20 cellular contexts compared by ENCODE assay signal in genomic region chr4:92843784-92844183, GRCh38.
DNase-seq lines count a peak whose midpoint lies in the region; ATAC-seq, FAIRE-seq and TF ChIP-seq lines count a peak whose summit lies in the region.
"Had no signal": no experiment of that assay in that cellular context is flagged by ENCODE, and none has a peak within 500 bp of the region (broad histone marks: within the 10 kb centered on the region; RNA-seq: fewer than 3 reads in every experiment).

No MANE protein-coding gene starts in this region.

- ATAC-seq in A549 (no peak), IMR-90 (ENCODE audit: low read depth) (no peak)
- ATAC-seq: CD8-positive, alpha-beta T cell had no signal

- no peak overlapping the region for H3K9ac ChIP-seq in IMR-90 (ENCODE audit: low read depth, low read length)
- no peak overlapping the region for H3K9ac ChIP-seq in kidney (ENCODE audit: low read length in 2 of 2)
- H3K9ac ChIP-seq: BLaER1 treated with 17β-estradiol and CSF1 and Interleukin-3, amounts not matched to agents 10 nM and 100 nM had no signal

- no TSS peak for BruUV-seq in IMR-90 (replicated peaks; lab: Mats Ljungman, UMichigan)

- no peak for FAIRE-seq in A549 (lab: Jason Lieb, UNC)
- peak; percentile 53 for FAIRE-seq in kidney (lab: Jason Lieb, UNC)
- FAIRE-seq: A204.1, D721Med, G401.6, GM12891, GM19239 had no signal

- POLR2A ChIA-PET in A549 (lab: Yijun Ruan, JAX), result no interaction called here
- POLR2A ChIA-PET in IMR-90 (lab: Charles Lee; ENCODE audit: unreplicated experiment), result no interaction called here

- no peak overlapping the region for H2BK120ac ChIP-seq in IMR-90 (ENCODE audit: low read depth, low read length)

- no peak overlapping the region for H2BK5ac ChIP-seq in IMR-90 (ENCODE audit: low read depth, low read length, poor library complexity, severe bottlenecking)

- H3K4me1 ChIP-seq in A549 (no peaks in the 10 kb centered on the region), IMR-90 (ENCODE audit: control insufficient read depth, insufficient read depth, low read length) (no peaks in the 10 kb centered on the region), kidney (ENCODE audit: control insufficient read depth in 1 of 2, insufficient read depth in 1 of 2, low read depth in 1 of 2, low read length in 2 of 2) (no peaks in the 10 kb centered on the region), testis (no peaks in the 10 kb centered on the region)
- H3K4me1 ChIP-seq: BLaER1 treated with 17β-estradiol and CSF1 and Interleukin-3, amounts not matched to agents 10 nM and 100 nM; Caco-2 had no signal

- no peaks in the 10 kb centered on the region for H3K79me1 ChIP-seq in IMR-90 (ENCODE audit: low read depth in 1 of 2, low read length in 2 of 2)

- no peak overlapping the region for H4K5ac ChIP-seq in IMR-90 (ENCODE audit: low read depth, low read length)

- H3K4me3 ChIP-seq in A549 (no peak overlapping the region), IMR-90 (ENCODE audit: insufficient read depth, low read depth, low read length) (no peak overlapping the region), kidney (ENCODE audit: low read length in 2 of 2) (no peak overlapping the region), testis (no peak overlapping the region)
- H3K4me3 ChIP-seq: BLaER1 treated with 17β-estradiol and CSF1 and Interleukin-3, amounts not matched to agents 10 nM and 100 nM had no signal

- TF ChIP-seq RAD21 in A549 (conservative IDR thresholded peaks at IDR 0.05 in 1 of 2, IDR thresholded peaks at IDR 0.05 in 1 of 2) (no peak), IMR-90 (IDR thresholded peaks at IDR 0.05; ENCODE audit: low read length) (no peak)

- no peak overlapping the region for H4K8ac ChIP-seq in IMR-90 (ENCODE audit: low read depth in 2 of 2, low read length in 2 of 2)

- H3K27ac ChIP-seq in A549 (no peak overlapping the region), IMR-90 (ENCODE audit: insufficient read depth, low read length) (no peak overlapping the region), kidney (ENCODE audit: low read depth in 2 of 2, low read length in 2 of 2) (no peak overlapping the region), testis (no peak overlapping the region)
- H3K27ac ChIP-seq: BLaER1 treated with 17β-estradiol and CSF1 and Interleukin-3, amounts not matched to agents 10 nM and 100 nM; C4-2B had no signal

- dilution Hi-C loops in IMR-90 (cut with HindIII; ENCODE audit: low sequenced_read_pairs, unreplicated experiment), result no loop called here

- H2BK15ac ChIP-seq in IMR-90 (ENCODE audit: low read depth, low read length), result no peak overlapping the region

- no peaks in the 10 kb centered on the region for H3K9me3 ChIP-seq in A549
- H3K9me3 ChIP-seq in IMR-90 (ENCODE audit: control insufficient read depth, insufficient read depth, low read length), result no peaks in the 10 kb centered on the region
- H3K9me3 ChIP-seq in kidney (ENCODE audit: control insufficient read depth in 1 of 2, low read length in 2 of 2), result no peaks in the 10 kb centered on the region
- H3K9me3 ChIP-seq in testis, result no peaks in the 10 kb centered on the region
- H3K9me3 ChIP-seq: BLaER1 treated with 17β-estradiol and CSF1 and Interleukin-3, amounts not matched to agents 10 nM and 100 nM; Caco-2 had no signal

- H2BK20ac ChIP-seq in IMR-90 (ENCODE audit: low read depth, low read length), result no peak overlapping the region

- no peak overlapping the region for H3K56ac ChIP-seq in IMR-90 (ENCODE audit: extremely low read depth, insufficient read depth, low read length)

- H3K36me3 ChIP-seq in IMR-90 (ENCODE audit: control insufficient read depth, insufficient read depth, low read length) (no peaks in the 10 kb centered on the region), kidney (ENCODE audit: control insufficient read depth in 1 of 2, insufficient read depth in 2 of 2, low read length in 2 of 2) (no peaks in the 10 kb centered on the region), testis (ENCODE audit: low read depth, missing control alignments) (no peaks in the 10 kb centered on the region)
- H3K36me3 ChIP-seq: BLaER1 treated with 17β-estradiol and CSF1 and Interleukin-3, amounts not matched to agents 10 nM and 100 nM had no signal

- H2AK5ac ChIP-seq in IMR-90 (ENCODE audit: low read depth, low read length), result no peak overlapping the region

- H4K91ac ChIP-seq in IMR-90 (ENCODE audit: insufficient read depth, low read depth, low read length), result no peak overlapping the region

- DNase-seq in A549 (ENCODE audit: low read depth in 1 of 2, low spot score in 1 of 2) (no peak), IMR-90 (no peak), kidney (no peak), testis (no peak), occipital lobe (lab: John Stamatoyannopoulos, UW) (no peak)
- DNase-seq: 8988T; AML-193; Caco-2; Calu3; CD4-positive, alpha-beta T cell; CD8-positive, alpha-beta T cell; DMS79 treated with DMSO at 0.1 percent for 48 hours; GF-D8 had no signal

- H3K4me2 ChIP-seq in A549 (no peak overlapping the region), IMR-90 (ENCODE audit: low read depth, low read length) (no peak overlapping the region)
- H3K4me2 ChIP-seq: BLaER1 treated with 17β-estradiol and CSF1 and Interleukin-3, amounts not matched to agents 10 nM and 100 nM had no signal

- no peak overlapping the region for H2AFZ ChIP-seq in IMR-90 (replicated peaks; ENCODE audit: low read length, poor library complexity)

- H3K9me1 ChIP-seq in IMR-90 (ENCODE audit: insufficient read depth, low read length), result no peaks in the 10 kb centered on the region

- H3K27me3 ChIP-seq in IMR-90 (ENCODE audit: control insufficient read depth, insufficient read depth, low read length) (no peaks in the 10 kb centered on the region), testis (no peaks in the 10 kb centered on the region)
- H3K27me3 ChIP-seq: BLaER1 treated with 17β-estradiol and CSF1 and Interleukin-3, amounts not matched to agents 10 nM and 100 nM had no signal

- H3K23ac ChIP-seq in IMR-90 (ENCODE audit: low read depth, low read length), result no peak overlapping the region

- 46% methylated on average over 4 of the region's 4 CpGs for WGBS in A549 (ENCODE audit: missing lambda C conversion rate)
- WGBS in IMR-90 (ENCODE audit: extremely low coverage in 2 of 2, insufficient read length in 1 of 2), 2 experiments, result no CpG with 5 or more reads among the region's 4 CpGs
- 91 to 95% methylated on average over 4 of the region's 4 CpGs for WGBS in testis, 2 donors

- no peak overlapping the region for H3K14ac ChIP-seq in IMR-90 (replicated peaks; ENCODE audit: low read depth, low read length)

- no peaks in the 10 kb centered on the region for H4K20me1 ChIP-seq in IMR-90 (ENCODE audit: insufficient read depth, low read length)
- H4K20me1 ChIP-seq: BLaER1 treated with 17β-estradiol and CSF1 and Interleukin-3, amounts not matched to agents 10 nM and 100 nM had no signal

- no peak for TF ChIP-seq EP300 in A549 (IDR thresholded peaks at IDR 0.05)

- intact Hi-C loops in IMR-90 (cut with micrococcal nuclease), result no loop called here
- intact Hi-C loops in kidney (cut with DNase I), result no loop called here
- intact Hi-C loops in testis (cut with DNase I; ENCODE audit: low total_unique reads), result no loop called here

- in situ Hi-C loops in IMR-90 (cut with MboI; ENCODE audit: low sequenced_read_pairs), result no loop called here

- no peak overlapping the region for H2AK9ac ChIP-seq in IMR-90 (replicated peaks; ENCODE audit: low read depth, low read length, poor library complexity)

- no peak for TF ChIP-seq POLR2A in A549 (IDR thresholded peaks at IDR 0.05; ENCODE audit: low read length)
- TF ChIP-seq POLR2A in IMR-90 (IDR thresholded peaks at IDR 0.05; ENCODE audit: low read depth, low read length), result no peak
- TF ChIP-seq POLR2A in testis (IDR thresholded peaks at IDR 0.05), result no peak

- no peak overlapping the region for H3K4ac ChIP-seq in IMR-90 (ENCODE audit: low read depth, low read length)

- no peak for TF ChIP-seq CTCF in A549 (IDR thresholded peaks at IDR 0.05)
- TF ChIP-seq CTCF in IMR-90 (conservative IDR thresholded peaks at IDR 0.05; ENCODE audit: low read depth, low read length), result no peak
- TF ChIP-seq CTCF in kidney (IDR thresholded peaks at IDR 0.05; ENCODE audit: borderline replicate concordance, extremely low read depth, insufficient read depth), result no peak
- TF ChIP-seq CTCF in testis (IDR thresholded peaks at IDR 0.05), result no peak

- H3K18ac ChIP-seq in IMR-90 (ENCODE audit: low read depth, low read length), result no peak overlapping the region

- CTCF ChIA-PET in A549 (lab: Yijun Ruan, JAX) (no interaction called here), IMR-90 (lab: Yijun Ruan, JAX) (no interaction called here)

TF ChIP-seq in A549, 52 proteins besides CTCF, POLR2A, EP300 and RAD21:
- no peak for TF ChIP-seq HOXB5 (CRISPR knock-in tag; IDR thresholded peaks at IDR 0.05)
- TF ChIP-seq MAX (IDR thresholded peaks at IDR 0.05), result no peak
- peak; percentile 60 for TF ChIP-seq MAFK (IDR thresholded peaks at IDR 0.05; ENCODE audit: partially characterized antibody)
- no peak for TF ChIP-seq NR3C1 (IDR thresholded peaks at IDR 0.05)
- no peak for TF ChIP-seq HDAC2 (IDR thresholded peaks at IDR 0.05)
- no peak for TF ChIP-seq ZFP36 (IDR thresholded peaks at IDR 0.05; ENCODE audit: borderline replicate concordance, partially characterized antibody)
- no peak for TF ChIP-seq CBX8 (IDR thresholded peaks at IDR 0.05)
TF ChIP-seq in A549: peak in this region for 1.

TF ChIP-seq in IMR-90, 13 proteins besides CTCF, POLR2A, EP300 and RAD21:
- TF ChIP-seq MAFK (IDR thresholded peaks at IDR 0.05; ENCODE audit: low read depth, low read length), result peak; percentile 86
- TF ChIP-seq CHD1 (IDR thresholded peaks at IDR 0.05; ENCODE audit: low read depth, low read length), result no peak
TF ChIP-seq in IMR-90: peak in this region for 1.
